In the genomic region with DNA sequence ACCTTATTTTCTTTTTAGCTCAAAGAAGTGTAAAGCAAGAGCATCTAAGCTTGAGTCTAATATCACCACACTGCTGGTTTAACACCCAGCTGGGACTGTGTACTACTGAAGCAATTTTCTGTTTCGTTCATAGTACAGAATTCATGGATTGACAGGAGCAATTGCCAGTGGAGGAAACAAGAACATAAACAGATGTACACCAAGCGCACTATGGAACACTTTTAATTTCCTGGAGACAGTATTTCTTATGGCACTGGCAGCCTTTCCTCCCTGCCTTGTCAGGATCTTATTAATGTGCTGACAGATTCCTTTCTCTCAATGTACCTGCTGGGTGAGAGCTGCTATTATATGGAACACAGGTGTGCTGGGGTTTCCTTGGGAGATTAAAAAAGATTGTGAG, we compare ENCODE assay signal across 17 cellular contexts. TPM values are rescaled to one million over a fixed set of nuclear protein-coding genes. Genes with fewer than 3 reads are reported as not detected.
DNase-seq lines count a peak whose midpoint lies in the region; ATAC-seq and TF ChIP-seq lines count a peak whose summit lies in the region.
"Had no signal": no experiment of that assay in that cellular context is flagged by ENCODE, and none has a peak within 500 bp of the region (broad histone marks: within the 10 kb centered on the region; RNA-seq: fewer than 3 reads in every experiment).

No MANE protein-coding gene starts in this region.

- no peak for TF ChIP-seq CTCF in nephron (IDR thresholded peaks at IDR 0.05; ENCODE audit: unreplicated experiment in 3 of 3)

- H3K9me3 Mint-ChIP-seq in activated T-helper 17 cell treated with anti-CD3 and anti-CD28 coated beads, Interleukin-2, amount 50 U/mL, for 72 hours = peaks cover 11% of the 10 kb centered on the region
- H3K9me3 Mint-ChIP-seq in nephron = peaks cover 15% of the 10 kb centered on the region

- H3K4me1 ChIP-seq in Karpas-422 (ENCODE audit: low read length) = peaks cover 17% of the 10 kb centered on the region
- H3K4me1 ChIP-seq: BE2C had no signal

- 0 out of 2 replicates have a peak overlapping the region, but pooled peaks have one; percentile 22 for H2AFZ ChIP-seq in Karpas-422 (ENCODE audit: low read length)

- no peak overlapping the region for H3K27ac ChIP-seq in Karpas-422 (ENCODE audit: low read length)

- DNase-seq in Karpas-422 = no peak
- DNase-seq in cerebellum (ENCODE audit: low spot score) = no peak
- DNase-seq in superior temporal gyrus (ENCODE audit: extremely low spot score) = no peak
- DNase-seq in activated CD8-positive, alpha-beta memory T cell treated with anti-CD3 and anti-CD28 coated beads, Interleukin-2, amount 50 U/mL, for 48 hours = no peak
- DNase-seq in HuH-7.5 (ENCODE audit: low spot score) = no peak
- DNase-seq: ACHN; BE2C; C1 segment of cervical spinal cord; Calu3; CD4-positive, alpha-beta memory T cell; DMS79 treated with DMSO at 0.1 percent for 48 hours; GF-D8; GOT3; H7 had no signal

- no peak overlapping the region for H3K4me3 ChIP-seq in Karpas-422 (ENCODE audit: low read length)

- peak overlapping the region; percentile 29 for H3K4me3 Mint-ChIP-seq in activated T-helper 17 cell treated with anti-CD3 and anti-CD28 coated beads, Interleukin-2, amount 50 U/mL, for 72 hours
- H3K4me3 Mint-ChIP-seq in nephron = peak overlapping the region in 2 of 3 experiments; percentile 17 to 62

- peaks cover 6% of the 10 kb centered on the region; the same call in 1 of the 2 replicates for H3K9me3 ChIP-seq in Karpas-422 (ENCODE audit: low read length)
- H3K9me3 ChIP-seq: BE2C had no signal

- H3K36me3 Mint-ChIP-seq in activated T-helper 17 cell treated with anti-CD3 and anti-CD28 coated beads, Interleukin-2, amount 50 U/mL, for 72 hours (ENCODE audit: low read depth) = no peaks in the 10 kb centered on the region
- H3K36me3 Mint-ChIP-seq in nephron (ENCODE audit: low read depth) = peaks cover 30% of the 10 kb centered on the region

- peaks cover 20% of the 10 kb centered on the region for H3K4me1 Mint-ChIP-seq in activated T-helper 17 cell treated with anti-CD3 and anti-CD28 coated beads, Interleukin-2, amount 50 U/mL, for 72 hours
- peaks cover 23% of the 10 kb centered on the region for H3K4me1 Mint-ChIP-seq in nephron

- H3K79me2 ChIP-seq in Karpas-422 (ENCODE audit: low read length) = peaks cover 7% of the 10 kb centered on the region

- no peaks in the 10 kb centered on the region for H3K9me2 ChIP-seq in Karpas-422 (replicated peaks; ENCODE audit: insufficient read depth, low read length)

- no peaks in the 10 kb centered on the region for H4K20me1 ChIP-seq in Karpas-422 (ENCODE audit: insufficient read depth, low read depth, low read length)

- H3K9ac ChIP-seq in Karpas-422 (ENCODE audit: low read length) = no peak overlapping the region

- no peak overlapping the region for H3K4me2 ChIP-seq in Karpas-422 (ENCODE audit: low read depth, low read length, poor library complexity, severe bottlenecking)

- no peak overlapping the region for H3K27ac Mint-ChIP-seq in activated T-helper 17 cell treated with anti-CD3 and anti-CD28 coated beads, Interleukin-2, amount 50 U/mL, for 72 hours
- H3K27ac Mint-ChIP-seq in nephron = peak overlapping the region in 1 of 3 experiments; percentile 75

- no peak for ATAC-seq in activated T-helper 17 cell treated with anti-CD3 and anti-CD28 coated beads, Interleukin-2, amount 50 U/mL, for 72 hours (replicated peaks)
- ATAC-seq: HepG2 had no signal

- no peaks in the 10 kb centered on the region for H3K36me3 ChIP-seq in Karpas-422 (ENCODE audit: insufficient read depth, low read length)
- H3K36me3 ChIP-seq: BE2C had no signal

- peaks cover 4% of the 10 kb centered on the region for H3K27me3 Mint-ChIP-seq in activated T-helper 17 cell treated with anti-CD3 and anti-CD28 coated beads, Interleukin-2, amount 50 U/mL, for 72 hours
- no peaks in the 10 kb centered on the region for H3K27me3 Mint-ChIP-seq in nephron (ENCODE audit: low read depth)
- H3K27me3 Mint-ChIP-seq: CD4-positive, alpha-beta memory T cell had no signal

- no peaks in the 10 kb centered on the region for H3K27me3 ChIP-seq in Karpas-422 (ENCODE audit: low read length)
- H3K27me3 ChIP-seq: BE2C had no signal

RNA-seq across cellular contexts. Expression of gene LANCL1, which starts 4.2 kb away (rescaled TPM):
- total RNA-seq in Karpas-422 (2014; rRNA removed; shearing (Covaris generic); ENCODE audit: low replicate concordance) = 48.7 and 126 TPM in 2 replicates
- 10 to 100 TPM; 21.3 to 31.0 TPM for total RNA-seq in activated T-helper 17 cell treated with anti-CD3 and anti-CD28 coated beads, Interleukin-2, amount 50 U/mL, for 72 hours
- total RNA-seq in cerebellum = 68.4 TPM
